In genomic region chr22:31618471-31619176, GRCh38 we compare ENCODE assay signal across 15 cellular contexts. TPM values are rescaled to one million over a fixed set of nuclear protein-coding genes. Genes with fewer than 3 reads are reported as not detected.
DNase-seq lines count a peak whose midpoint lies in the region; ATAC-seq and TF ChIP-seq lines count a peak whose summit lies in the region.
"Had no signal": no experiment of that assay in that cellular context is flagged by ENCODE, and none has a peak within 500 bp of the region (broad histone marks: within the 10 kb centered on the region; RNA-seq: fewer than 3 reads in every experiment).

No MANE protein-coding gene starts in this region.

- peaks cover 22% of the 10 kb centered on the region for H3K36me3 ChIP-seq in H7 (replicated peaks; ENCODE audit: control insufficient read depth, insufficient read depth, low read length)
- peaks cover 95% of the 10 kb centered on the region for H3K36me3 ChIP-seq in neutrophil

- peaks cover 25% of the 10 kb centered on the region for H3K36me3 Mint-ChIP-seq in T-helper 1 cell treated with Interleukin-12 subunit alpha and Interleukin-12 subunit beta and Interleukin-4 antibody, amounts not matched to agents 30 μg/mL and 1 μg/mL, for 36 hours (ENCODE audit: low read depth)
- H3K36me3 Mint-ChIP-seq in activated naive CD8-positive, alpha-beta T cell, result no peaks in the 10 kb centered on the region
- no peaks in the 10 kb centered on the region for H3K36me3 Mint-ChIP-seq in glutamatergic neuron (ENCODE audit: unreplicated experiment)

- H3K4me1 ChIP-seq in neutrophil (ENCODE audit: control insufficient read depth in 1 of 2, insufficient read depth in 1 of 2, low read depth in 1 of 2, low read length in 1 of 2), result peaks cover 19 to 23% of the 10 kb centered on the region in 2 experiments
- H3K4me1 ChIP-seq: A549 had no signal

- DNase-seq in T-helper 1 cell (no peak), H7 (peak; percentile 67), glutamatergic neuron (no peak)
- DNase-seq: activated CD8-positive, alpha-beta memory T cell treated with anti-CD3 and anti-CD28 coated beads, Interleukin-2, amount 50 U/mL, for 48 hours; erythroblast; heart right ventricle; stimulated activated CD4-positive, alpha-beta T cell treated with anti-CD3 and anti-CD28 coated beads, Interleukin-1b, Interleukin-23, amount 100 ng/mL, for 48 hours had no signal

- H3K4me1 Mint-ChIP-seq in T-helper 1 cell treated with Interleukin-12 subunit alpha and Interleukin-12 subunit beta and Interleukin-4 antibody, amounts not matched to agents 30 μg/mL and 1 μg/mL, for 36 hours (ENCODE audit: low read depth), result peaks cover 13% of the 10 kb centered on the region
- H3K4me1 Mint-ChIP-seq in activated naive CD8-positive, alpha-beta T cell (ENCODE audit: low read depth), result peaks cover 21% of the 10 kb centered on the region
- peaks cover 5% of the 10 kb centered on the region for H3K4me1 Mint-ChIP-seq in glutamatergic neuron (ENCODE audit: low read depth, unreplicated experiment)

- H3K27ac ChIP-seq in neutrophil, result peak overlapping the region; percentile 18
- H3K27ac ChIP-seq: A549, coronary artery, heart right ventricle, tibial nerve had no signal

- H3K4me3 ChIP-seq in H7 (ENCODE audit: insufficient read depth, low read depth, low read length), result no peak overlapping the region
- no peak overlapping the region for H3K4me3 ChIP-seq in neutrophil (ENCODE audit: low read depth in 1 of 2, low read length in 1 of 2)
- H3K4me3 ChIP-seq: A549, coronary artery, heart right ventricle, tibial nerve had no signal

- no peak overlapping the region for H3K4me3 Mint-ChIP-seq in T-helper 1 cell treated with Interleukin-12 subunit alpha and Interleukin-12 subunit beta and Interleukin-4 antibody, amounts not matched to agents 30 μg/mL and 1 μg/mL, for 36 hours
- no peak overlapping the region for H3K4me3 Mint-ChIP-seq in activated naive CD8-positive, alpha-beta T cell
- H3K4me3 Mint-ChIP-seq in glutamatergic neuron (ENCODE audit: unreplicated experiment), result no peak overlapping the region

- TF ChIP-seq CTCF in neutrophil (IDR thresholded peaks at IDR 0.05) (no peak), glutamatergic neuron (IDR thresholded peaks at IDR 0.05; ENCODE audit: partially characterized antibody, unreplicated experiment) (no peak)

- H3K27ac Mint-ChIP-seq in T-helper 1 cell treated with Interleukin-12 subunit alpha and Interleukin-12 subunit beta and Interleukin-4 antibody, amounts not matched to agents 30 μg/mL and 1 μg/mL, for 36 hours, result peak overlapping the region; percentile 20
- peak overlapping the region; percentile 58 for H3K27ac Mint-ChIP-seq in activated naive CD8-positive, alpha-beta T cell
- no peak overlapping the region for H3K27ac Mint-ChIP-seq in glutamatergic neuron (ENCODE audit: unreplicated experiment)

- ATAC-seq in GM21737 (IDR thresholded peaks at IDR 0.05; ENCODE audit: unreplicated experiment), result no peak
- no peak for ATAC-seq in activated CD4-positive, CD25-positive, alpha-beta regulatory T cell treated with anti-CD3 and anti-CD28 coated beads, Interleukin-2, amount 50 U/mL, for 24 hours
- ATAC-seq: A549, heart right ventricle had no signal

- H3K27me3 ChIP-seq in H7 (ENCODE audit: control insufficient read depth, insufficient read depth, low read length) (no peaks in the 10 kb centered on the region), neutrophil (no peaks in the 10 kb centered on the region)
- H3K27me3 ChIP-seq: heart right ventricle, tibial nerve had no signal

- no peaks in the 10 kb centered on the region for H3K27me3 Mint-ChIP-seq in T-helper 1 cell treated with Interleukin-12 subunit alpha and Interleukin-12 subunit beta and Interleukin-4 antibody, amounts not matched to agents 30 μg/mL and 1 μg/mL, for 36 hours (ENCODE audit: low read depth)
- H3K27me3 Mint-ChIP-seq in activated naive CD8-positive, alpha-beta T cell, result no peaks in the 10 kb centered on the region
- H3K27me3 Mint-ChIP-seq in glutamatergic neuron (ENCODE audit: unreplicated experiment), result peaks cover 6% of the 10 kb centered on the region

- no peaks in the 10 kb centered on the region for H3K9me3 ChIP-seq in neutrophil
- H3K9me3 ChIP-seq: A549, heart right ventricle, tibial nerve had no signal

- H3K9me3 Mint-ChIP-seq in T-helper 1 cell treated with Interleukin-12 subunit alpha and Interleukin-12 subunit beta and Interleukin-4 antibody, amounts not matched to agents 30 μg/mL and 1 μg/mL, for 36 hours, result no peaks in the 10 kb centered on the region
- no peaks in the 10 kb centered on the region for H3K9me3 Mint-ChIP-seq in activated naive CD8-positive, alpha-beta T cell (ENCODE audit: low read depth)
- peaks cover 6% of the 10 kb centered on the region for H3K9me3 Mint-ChIP-seq in glutamatergic neuron (ENCODE audit: unreplicated experiment)

RNA-seq across cellular contexts. Expression of gene PISD, which starts 43.4 kb away (rescaled TPM):
- 70.2 and 72.6 TPM in 2 replicates for total RNA-seq in H7 (2014; rRNA removed; shearing (Covaris generic))
- total RNA-seq in glutamatergic neuron (ENCODE audit: unreplicated experiment), result 60.9 TPM
